Comparison of ENCODE assay signal across 8 cellular contexts in the genomic region with DNA sequence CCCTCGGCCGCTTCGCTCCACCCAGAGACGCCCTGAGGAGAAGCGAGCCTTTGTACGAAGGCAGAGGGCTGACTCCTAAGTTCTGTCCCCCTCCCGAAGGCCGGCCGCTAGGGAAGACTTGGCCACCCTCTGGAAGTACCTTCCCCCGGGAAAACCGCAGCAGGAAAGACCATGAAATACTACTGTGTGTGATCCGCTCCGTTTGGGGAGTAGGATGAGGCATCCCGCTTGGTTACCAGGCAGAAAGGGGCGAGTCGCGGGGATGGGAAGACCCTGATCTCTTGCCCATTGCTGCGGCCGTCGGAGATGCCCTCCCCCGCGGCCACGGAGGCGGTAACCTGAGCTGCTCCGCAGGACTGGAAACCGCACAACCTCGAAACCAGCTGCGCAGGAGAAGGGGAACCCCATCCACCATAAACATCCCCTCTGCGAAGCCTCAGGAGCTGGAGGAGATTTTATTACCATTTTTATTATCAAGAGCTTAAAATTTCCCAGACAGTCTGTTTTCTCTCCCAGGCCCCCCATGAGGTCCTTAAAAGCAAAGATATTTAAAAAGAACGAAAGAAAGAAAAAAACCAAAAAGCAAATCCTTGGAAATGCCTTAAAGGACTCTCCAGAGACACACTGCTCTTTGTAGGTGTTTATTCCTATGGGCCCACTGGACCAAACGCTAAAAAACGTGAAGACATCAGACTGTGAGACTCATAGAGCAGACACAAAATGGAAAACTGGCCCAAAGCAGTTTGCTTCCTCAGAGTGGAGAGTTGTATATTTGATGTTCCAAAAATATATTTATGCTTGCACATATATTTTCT. TPM values are rescaled to one million over a fixed set of nuclear protein-coding genes. Genes with fewer than 3 reads are reported as not detected.
DNase-seq lines count a peak whose midpoint lies in the region; ATAC-seq and TF ChIP-seq lines count a peak whose summit lies in the region.

No MANE protein-coding gene starts in this region.

- ATAC-seq in HG02678 (IDR thresholded peaks at IDR 0.05; ENCODE audit: unreplicated experiment): no peak

- H2BK120ac ChIP-seq in mesendoderm (ENCODE audit: low read depth, low read length): no peak overlapping the region

- H2BK5ac ChIP-seq in mesendoderm (ENCODE audit: low read length): no peak overlapping the region

- no peak overlapping the region for H2AK5ac ChIP-seq in mesendoderm (ENCODE audit: low read length)

- no peak for TF ChIP-seq CTCF in colonic mucosa (IDR thresholded peaks at IDR 0.05)

- peak overlapping the region; percentile 24 to 47 for H3K9ac ChIP-seq in colonic mucosa (ENCODE audit: low read depth in 2 of 2, low read length in 2 of 2)
- peak overlapping the region; percentile 68 for H3K9ac ChIP-seq in mesendoderm (ENCODE audit: low read length)

- WGBS in mesendoderm (ENCODE audit: extremely low coverage, insufficient coverage, low lambda C conversion rate): no CpG with 5 or more reads among the region's 32 CpGs
- 8% methylated on average over 32 of the region's 32 CpGs for WGBS in urinary bladder

- peak overlapping the region; percentile 88 for H3K56ac ChIP-seq in mesendoderm (ENCODE audit: low read length)

- no peak overlapping the region for H4K8ac ChIP-seq in mesendoderm (ENCODE audit: low read depth, low read length)

- peak overlapping the region; percentile 45 for H3K27ac ChIP-seq in colonic mucosa
- H3K27ac ChIP-seq in mesendoderm (ENCODE audit: low read depth, low read length): no peak overlapping the region
- H3K27ac ChIP-seq in urinary bladder (ENCODE audit: low read depth): peak overlapping the region; percentile 79

- H3K4me1 ChIP-seq in colonic mucosa: peaks cover 4% of the 10 kb centered on the region
- no peaks in the 10 kb centered on the region for H3K4me1 ChIP-seq in mesendoderm (ENCODE audit: control insufficient read depth, low read depth, low read length)
- no peaks in the 10 kb centered on the region for H3K4me1 ChIP-seq in urinary bladder (ENCODE audit: insufficient read depth)

- intact Hi-C loops in colonic mucosa (cut with DNase I): no loop called here

- peaks cover 7% of the 10 kb centered on the region for H3K27me3 ChIP-seq in colonic mucosa
- peaks cover 18% of the 10 kb centered on the region for H3K27me3 ChIP-seq in mesendoderm (ENCODE audit: insufficient read depth, low read length, poor library complexity)

- no peak overlapping the region for H3K18ac ChIP-seq in mesendoderm (ENCODE audit: low read length)

- H3K4me2 ChIP-seq in mesendoderm (ENCODE audit: low read length): peak overlapping the region; percentile 96

- peak; percentile 48 for DNase-seq in stimulated activated CD4-positive, alpha-beta T cell treated with anti-CD3 and anti-CD28 coated beads, Interleukin-15, amount 100 ng/mL, for 24 hours
- no peak for DNase-seq in stimulated activated CD4-positive, alpha-beta T cell treated with anti-CD3 and anti-CD28 coated beads, Interleukin-4, amount 100 ng/mL, for 24 hours
- DNase-seq in colonic mucosa (peak; percentile 27), mesendoderm (peak; percentile 55), NCI-H1436 treated with DMSO at 0.1 percent for 48 hours (lab: John Stamatoyannopoulos, UW) (no peak), HK-2 (ENCODE audit: unreplicated experiment) (no peak)

- H3K36me3 ChIP-seq in colonic mucosa (no peaks in the 10 kb centered on the region), mesendoderm (ENCODE audit: control insufficient read depth, insufficient read depth, low read length) (no peaks in the 10 kb centered on the region), urinary bladder (ENCODE audit: insufficient read depth) (no peaks in the 10 kb centered on the region)

- no peak overlapping the region for H3K4ac ChIP-seq in mesendoderm (ENCODE audit: low read depth, low read length)

- no peaks in the 10 kb centered on the region for H3K9me3 ChIP-seq in colonic mucosa

- H3K23ac ChIP-seq in mesendoderm (ENCODE audit: low read length): no peak overlapping the region

- no peak overlapping the region for H2BK15ac ChIP-seq in mesendoderm (replicated peaks; ENCODE audit: low read depth)

- no peaks in the 10 kb centered on the region for H3K79me2 ChIP-seq in mesendoderm (ENCODE audit: control insufficient read depth, insufficient read depth, low read length)

- H3K4me3 ChIP-seq in colonic mucosa: peak overlapping the region; percentile 56
- peak overlapping the region; percentile 68 for H3K4me3 ChIP-seq in mesendoderm (ENCODE audit: low read length)
- H3K4me3 ChIP-seq in urinary bladder (ENCODE audit: low read depth, low read length): peak overlapping the region; percentile 66

- no peaks in the 10 kb centered on the region for H3K79me1 ChIP-seq in mesendoderm (ENCODE audit: low read length)

- no peak overlapping the region for H4K5ac ChIP-seq in mesendoderm (ENCODE audit: low read length)

RNA-seq across cellular contexts. Expression of gene NID2, which starts 1.0 kb away (rescaled TPM):
- total RNA-seq in colonic mucosa (10 to 100 TPM; 18.8 to 28.7 TPM), urinary bladder (102 TPM)
- 0.63 TPM for polyA plus RNA-seq in mesendoderm (2013, experiment 1 of 2)
- polyA plus RNA-seq in mesendoderm (2013, experiment 2 of 2): 0.69 TPM
- polyA plus RNA-seq in urinary bladder: 12.5 TPM

Comparison
In these comparisons a context has a peak if more than half of its experiments do, and no peak if none do; other contexts are left out.
1. DNase-seq: peak in stimulated activated CD4-positive, alpha-beta T cell treated with anti-CD3 and anti-CD28 coated beads, Interleukin-15, amount 100 ng/mL, for 24 hours (single experiment), colonic mucosa (single experiment) and mesendoderm (single experiment); none in stimulated activated CD4-positive, alpha-beta T cell treated with anti-CD3 and anti-CD28 coated beads, Interleukin-4, amount 100 ng/mL, for 24 hours (single experiment), NCI-H1436 treated with DMSO at 0.1 percent for 48 hours (single experiment) and HK-2 (single experiment).
2. Peak in every context shown above with its lines, with median percentiles within 50 percentile points of each other: H3K4me3 ChIP-seq.